14 cellular contexts compared by ENCODE assay signal in genomic region chr7:50267525-50268041, GRCh38. TPM values are rescaled to one million over a fixed set of nuclear protein-coding genes. Genes with fewer than 3 reads are reported as not detected.
A peak's percentile ranks its signal among the peaks of the same experiment; 100 is the strongest.
DNase-seq lines count a peak whose midpoint lies in the region; ATAC-seq and TF ChIP-seq lines count a peak whose summit lies in the region.
"Had no signal": no experiment of that assay in that cellular context is flagged by ENCODE, and none has a peak within 500 bp of the region (broad histone marks: within the 10 kb centered on the region; RNA-seq: fewer than 3 reads in every experiment).

No MANE protein-coding gene starts in this region.

- TF ChIP-seq CTCF in psoas muscle (IDR thresholded peaks at IDR 0.05): no peak

- no peak for ATAC-seq in CD4-positive, CD25-positive, alpha-beta regulatory T cell (ENCODE audit: low read depth in 2 of 2)
- ATAC-seq in naive thymus-derived CD4-positive, alpha-beta T cell: no peak
- ATAC-seq in HG02678 (IDR thresholded peaks at IDR 0.05; ENCODE audit: unreplicated experiment): no peak
- no peak for ATAC-seq in psoas muscle

- H3K4me1 ChIP-seq in CD4-positive, CD25-positive, alpha-beta regulatory T cell (ENCODE audit: control insufficient read depth, insufficient read depth, low read length, poor library complexity, severe bottlenecking): peaks cover 84% of the 10 kb centered on the region
- peaks cover 79 to 98% of the 10 kb centered on the region in 2 donors for H3K4me1 ChIP-seq in naive thymus-derived CD4-positive, alpha-beta T cell (ENCODE audit: control insufficient read depth in 2 of 2, insufficient read depth in 2 of 2, low read length in 2 of 2)
- no peaks in the 10 kb centered on the region for H3K4me1 ChIP-seq in psoas muscle
- H3K4me1 ChIP-seq: BE2C, breast epithelium, SJCRH30 had no signal

- peak overlapping the region; percentile 72 for H3K4me3 ChIP-seq in CD4-positive, CD25-positive, alpha-beta regulatory T cell (ENCODE audit: low read depth, low read length)
- H3K4me3 ChIP-seq in naive thymus-derived CD4-positive, alpha-beta T cell (ENCODE audit: low read length): peak overlapping the region; percentile 8
- no peak overlapping the region for H3K4me3 ChIP-seq in psoas muscle
- H3K4me3 ChIP-seq: breast epithelium, GM23248, SJCRH30 had no signal

- H3K27ac ChIP-seq in CD4-positive, CD25-positive, alpha-beta regulatory T cell (ENCODE audit: insufficient read depth, low read length, poor library complexity, severe bottlenecking): peak overlapping the region; percentile 83
- peak overlapping the region; percentile 66 for H3K27ac ChIP-seq in naive thymus-derived CD4-positive, alpha-beta T cell (ENCODE audit: low read depth, low read length)
- H3K27ac ChIP-seq in psoas muscle: no peak overlapping the region
- H3K27ac ChIP-seq: breast epithelium, GM23248, SJCRH30 had no signal

- intact Hi-C loops in naive thymus-derived CD4-positive, alpha-beta T cell (cut with micrococcal nuclease): loop anchor here (1.0 to 5.0 kb wide), 13 partner anchors 14 to 199 kb away; no protein-coding TSS in a partner anchor
- intact Hi-C loops in psoas muscle (cut with DNase I): no loop called here

- H3K27me3 ChIP-seq in CD4-positive, CD25-positive, alpha-beta regulatory T cell (ENCODE audit: control insufficient read depth, insufficient read depth, low read length): no peaks in the 10 kb centered on the region
- H3K27me3 ChIP-seq in naive thymus-derived CD4-positive, alpha-beta T cell (ENCODE audit: control insufficient read depth in 2 of 2, insufficient read depth in 2 of 2, low read length in 2 of 2): no peaks in the 10 kb centered on the region
- no peaks in the 10 kb centered on the region for H3K27me3 ChIP-seq in psoas muscle (ENCODE audit: insufficient read depth in 3 of 3, low read length in 2 of 3)
- H3K27me3 ChIP-seq: BE2C, breast epithelium, SJCRH30 had no signal

- peak overlapping the region; percentile 83 to 99 (median 97) for H3K27ac Mint-ChIP-seq in CD4-positive, CD25-positive, alpha-beta regulatory T cell
- H3K27ac Mint-ChIP-seq in activated T-cell treated with anti-CD3 and anti-CD28 coated beads, Interleukin-2, amount 50 U/mL, for 24 hours: peak overlapping the region; percentile 92
- H3K27ac Mint-ChIP-seq in naive thymus-derived CD4-positive, alpha-beta T cell: peak overlapping the region; percentile 87 to 99 (median 95)

- H3K9me3 Mint-ChIP-seq in CD4-positive, CD25-positive, alpha-beta regulatory T cell: peaks cover 0 to 6% (median 2%) of the 10 kb centered on the region in 7 donors
- peaks cover 2% of the 10 kb centered on the region for H3K9me3 Mint-ChIP-seq in activated T-cell treated with anti-CD3 and anti-CD28 coated beads, Interleukin-2, amount 50 U/mL, for 24 hours
- H3K9me3 Mint-ChIP-seq in naive thymus-derived CD4-positive, alpha-beta T cell: peaks cover 0 to 4% (median 0%) of the 10 kb centered on the region in 11 donors

- peak overlapping the region; percentile 80 to 86 (median 82) for H3K4me3 Mint-ChIP-seq in CD4-positive, CD25-positive, alpha-beta regulatory T cell
- H3K4me3 Mint-ChIP-seq in activated T-cell treated with anti-CD3 and anti-CD28 coated beads, Interleukin-2, amount 50 U/mL, for 24 hours: peak overlapping the region; percentile 68
- peak overlapping the region; percentile 69 to 99 (median 82) for H3K4me3 Mint-ChIP-seq in naive thymus-derived CD4-positive, alpha-beta T cell

- POLR2A ChIA-PET in naive thymus-derived CD4-positive, alpha-beta T cell (lab: Charles Lee): interaction anchor here (1.0 to 27.7 kb wide), 22 partner anchors 9 to 119 kb away, joined by 4 to 1000 read pairs (median 12); partner anchors contain the start of gene IKZF1

- WGBS in psoas muscle, 3 donors: 57 to 65% (median 60%) methylated on average over 2 of the region's 2 CpGs

- no peaks in the 10 kb centered on the region for H3K27me3 Mint-ChIP-seq in CD4-positive, CD25-positive, alpha-beta regulatory T cell
- no peaks in the 10 kb centered on the region for H3K27me3 Mint-ChIP-seq in activated T-cell treated with anti-CD3 and anti-CD28 coated beads, Interleukin-2, amount 50 U/mL, for 24 hours
- no peaks in the 10 kb centered on the region for H3K27me3 Mint-ChIP-seq in naive thymus-derived CD4-positive, alpha-beta T cell

- peaks cover 45 to 98% (median 78%) of the 10 kb centered on the region in 4 donors for H3K4me1 Mint-ChIP-seq in CD4-positive, CD25-positive, alpha-beta regulatory T cell
- peaks cover 96% of the 10 kb centered on the region for H3K4me1 Mint-ChIP-seq in activated T-cell treated with anti-CD3 and anti-CD28 coated beads, Interleukin-2, amount 50 U/mL, for 24 hours (ENCODE audit: low read depth)
- peaks cover 76 to 100% (median 98%) of the 10 kb centered on the region in 7 donors for H3K4me1 Mint-ChIP-seq in naive thymus-derived CD4-positive, alpha-beta T cell

- no peaks in the 10 kb centered on the region for H3K36me3 Mint-ChIP-seq in CD4-positive, CD25-positive, alpha-beta regulatory T cell
- H3K36me3 Mint-ChIP-seq in activated T-cell treated with anti-CD3 and anti-CD28 coated beads, Interleukin-2, amount 50 U/mL, for 24 hours (ENCODE audit: low read depth): no peaks in the 10 kb centered on the region
- H3K36me3 Mint-ChIP-seq in naive thymus-derived CD4-positive, alpha-beta T cell: peaks cover 0 to 15% (median 0%) of the 10 kb centered on the region in 5 donors

- no peaks in the 10 kb centered on the region for H3K36me3 ChIP-seq in CD4-positive, CD25-positive, alpha-beta regulatory T cell (ENCODE audit: control insufficient read depth, insufficient read depth, low read length)
- no peaks in the 10 kb centered on the region for H3K36me3 ChIP-seq in naive thymus-derived CD4-positive, alpha-beta T cell (ENCODE audit: control insufficient read depth in 2 of 3, insufficient read depth in 3 of 3, low read length in 3 of 3)
- H3K36me3 ChIP-seq in psoas muscle (ENCODE audit: insufficient read depth in 1 of 2, low read depth in 1 of 2): no peaks in the 10 kb centered on the region
- H3K36me3 ChIP-seq: BE2C, breast epithelium, SJCRH30 had no signal

- CTCF ChIA-PET in naive thymus-derived CD4-positive, alpha-beta T cell (lab: Charles Lee): interaction anchor here (0.8 to 5.6 kb wide), 19 partner anchors 9 to 125 kb away, joined by 3 to 34 read pairs (median 4); no protein-coding TSS in a partner anchor

- DNase-seq in CD4-positive, CD25-positive, alpha-beta regulatory T cell: peak in 1 of 3 donors; percentile 43
- DNase-seq in KG1 (lab: John Stamatoyannopoulos, UW): peak; percentile 44
- no peak for DNase-seq in activated T-cell treated with anti-CD3 and anti-CD28 coated beads, Interleukin-2, amount 50 U/mL, for 24 hours
- no peak for DNase-seq in naive thymus-derived CD4-positive, alpha-beta T cell
- no peak for DNase-seq in psoas muscle
- DNase-seq in pons (ENCODE audit: low spot score): no peak
- no peak for DNase-seq in NCI-H2171 treated with DMSO at 0.1 percent for 48 hours (lab: John Stamatoyannopoulos, UW)
- DNase-seq: BE2C, GM23248, NCI-H187 treated with DMSO at 0.1 percent for 48 hours, NCI-H774, SJCRH30 had no signal

- no peaks in the 10 kb centered on the region for H3K9me3 ChIP-seq in CD4-positive, CD25-positive, alpha-beta regulatory T cell (ENCODE audit: control insufficient read depth in 2 of 2, low read length in 2 of 2)
- H3K9me3 ChIP-seq in naive thymus-derived CD4-positive, alpha-beta T cell (ENCODE audit: control insufficient read depth in 2 of 3, low read length in 3 of 3): no peaks in the 10 kb centered on the region
- H3K9me3 ChIP-seq in psoas muscle: no peaks in the 10 kb centered on the region
- H3K9me3 ChIP-seq: BE2C, breast epithelium, SJCRH30 had no signal

RNA-seq across cellular contexts. Expression of gene IKZF1, which starts 36.9 kb away (rescaled TPM):
- 376 TPM for total RNA-seq in CD4-positive, CD25-positive, alpha-beta regulatory T cell
- 100 to 1,000 TPM; 153 to 176 (median 164) TPM for polyA plus RNA-seq in CD4-positive, CD25-positive, alpha-beta regulatory T cell
- total RNA-seq in naive thymus-derived CD4-positive, alpha-beta T cell: 100 to 1,000 TPM; 388 to 548 (median 463) TPM
- polyA plus RNA-seq in naive thymus-derived CD4-positive, alpha-beta T cell: 100 to 1,000 TPM; 258 to 318 TPM
- total RNA-seq in psoas muscle: 1 to 10 TPM; 1.1 to 2.0 (median 1.6) TPM
- under 1 TPM; 0.18 to 0.37 (median 0.26) TPM for polyA plus RNA-seq in psoas muscle
- total RNA-seq: GM23248, SJCRH30 had no signal
- polyA plus RNA-seq: GM23248 had no signal

Comparison
In these comparisons a context has a peak if more than half of its experiments do, and no peak if none do; other contexts are left out.
1. RNA of gene IKZF1, which starts 36.9 kb away (total RNA-seq): 388 to 548 TPM in naive thymus-derived CD4-positive, alpha-beta T cell and 376 TPM in CD4-positive, CD25-positive, alpha-beta regulatory T cell (single experiment); 1.1 to 2.0 TPM in psoas muscle; every median in the first group is over 100 times any median in the second.
2. intact Hi-C loops: an anchor here in naive thymus-derived CD4-positive, alpha-beta T cell (1.0 to 5.0 kb wide); none called in psoas muscle.
3. Peak in every context shown above with its lines, with median percentiles within 50 percentile points of each other: H3K27ac Mint-ChIP-seq and H3K4me3 Mint-ChIP-seq.